15 cellular contexts compared by ENCODE assay signal in genomic region chr1:147245586-147246021, GRCh38. TPM values are rescaled to one million over a fixed set of nuclear protein-coding genes. Genes with fewer than 3 reads are reported as not detected.
DNase-seq lines count a peak whose midpoint lies in the region; TF ChIP-seq lines count a peak whose summit lies in the region.
"Had no signal": no experiment of that assay in that cellular context is flagged by ENCODE, and none has a peak within 500 bp of the region (broad histone marks: within the 10 kb centered on the region; RNA-seq: fewer than 3 reads in every experiment).

No MANE protein-coding gene starts in this region.

- H3K36me3 ChIP-seq in neural progenitor cell = peaks cover 8% of the 10 kb centered on the region
- H3K36me3 ChIP-seq: thyroid gland had no signal

- no peaks in the 10 kb centered on the region for H3K9me3 Mint-ChIP-seq in activated naive CD4-positive, alpha-beta T cell treated with anti-CD3 and anti-CD28 coated beads, Interleukin-2, amount 50 U/mL, for 24 hours
- no peaks in the 10 kb centered on the region for H3K9me3 Mint-ChIP-seq in activated naive CD4-positive, alpha-beta T cell treated with anti-CD3 and anti-CD28 coated beads for 36 hours
- no peaks in the 10 kb centered on the region for H3K9me3 Mint-ChIP-seq in activated naive CD8-positive, alpha-beta T cell (ENCODE audit: low read depth)
- H3K9me3 Mint-ChIP-seq in stimulated activated naive CD8-positive, alpha-beta T cell treated with anti-CD3 and anti-CD28 coated beads, Interleukin-15, Interleukin-2, amounts not matched to agents 100 ng/mL and 50 ng/mL, for 24 hours = no peaks in the 10 kb centered on the region
- H3K9me3 Mint-ChIP-seq in neural progenitor cell (peaks cover 23% of the 10 kb centered on the region), osteocyte (ENCODE audit: unreplicated experiment) (no peaks in the 10 kb centered on the region)
- H3K9me3 Mint-ChIP-seq: naive thymus-derived CD8-positive, alpha-beta T cell had no signal

- H4K20me1 ChIP-seq in neural progenitor cell (ENCODE audit: low read depth) = peaks cover 24% of the 10 kb centered on the region

- no peak overlapping the region for H3K27ac Mint-ChIP-seq in activated naive CD4-positive, alpha-beta T cell treated with anti-CD3 and anti-CD28 coated beads, Interleukin-2, amount 50 U/mL, for 24 hours
- H3K27ac Mint-ChIP-seq in activated naive CD4-positive, alpha-beta T cell treated with anti-CD3 and anti-CD28 coated beads for 36 hours = no peak overlapping the region
- H3K27ac Mint-ChIP-seq in activated naive CD8-positive, alpha-beta T cell = no peak overlapping the region
- H3K27ac Mint-ChIP-seq in stimulated activated naive CD8-positive, alpha-beta T cell treated with anti-CD3 and anti-CD28 coated beads, Interleukin-15, Interleukin-2, amounts not matched to agents 100 ng/mL and 50 ng/mL, for 24 hours = peak overlapping the region; percentile 22
- H3K27ac Mint-ChIP-seq in neural progenitor cell (no peak overlapping the region), osteocyte (ENCODE audit: unreplicated experiment) (no peak overlapping the region)

- peaks cover 77% of the 10 kb centered on the region for H3K79me2 ChIP-seq in neural progenitor cell (ENCODE audit: low read depth)

- H3K4me3 Mint-ChIP-seq in activated naive CD4-positive, alpha-beta T cell treated with anti-CD3 and anti-CD28 coated beads, Interleukin-2, amount 50 U/mL, for 24 hours = peak overlapping the region; percentile 0
- H3K4me3 Mint-ChIP-seq in activated naive CD4-positive, alpha-beta T cell treated with anti-CD3 and anti-CD28 coated beads for 36 hours = no peak overlapping the region
- H3K4me3 Mint-ChIP-seq in activated naive CD8-positive, alpha-beta T cell = peak overlapping the region; percentile 8
- H3K4me3 Mint-ChIP-seq in stimulated activated naive CD8-positive, alpha-beta T cell treated with anti-CD3 and anti-CD28 coated beads, Interleukin-15, Interleukin-2, amounts not matched to agents 100 ng/mL and 50 ng/mL, for 24 hours = peak overlapping the region; percentile 62
- H3K4me3 Mint-ChIP-seq in neural progenitor cell (no peak overlapping the region), osteocyte (ENCODE audit: unreplicated experiment) (no peak overlapping the region)

- peaks cover 19% of the 10 kb centered on the region for H3F3A ChIP-seq in neural progenitor cell (ENCODE audit: low read depth)

- H3K9ac ChIP-seq in neural progenitor cell = no peak overlapping the region

- peaks cover 33% of the 10 kb centered on the region for H3K4me1 ChIP-seq in neural progenitor cell

- H3K4me2 ChIP-seq in neural progenitor cell = no peak overlapping the region

- no peaks in the 10 kb centered on the region for H3K9me3 ChIP-seq in neural progenitor cell (ENCODE audit: low read depth)
- H3K9me3 ChIP-seq: thyroid gland had no signal

- TF ChIP-seq POLR2A in NB4 (IDR thresholded peaks at IDR 0.05; ENCODE audit: extremely low read depth, insufficient read length) = no peak

- peaks cover 7% of the 10 kb centered on the region for H3K36me3 Mint-ChIP-seq in activated naive CD4-positive, alpha-beta T cell treated with anti-CD3 and anti-CD28 coated beads, Interleukin-2, amount 50 U/mL, for 24 hours
- H3K36me3 Mint-ChIP-seq in activated naive CD4-positive, alpha-beta T cell treated with anti-CD3 and anti-CD28 coated beads for 36 hours (ENCODE audit: low read depth) = peaks cover 11% of the 10 kb centered on the region
- peaks cover 14% of the 10 kb centered on the region for H3K36me3 Mint-ChIP-seq in activated naive CD8-positive, alpha-beta T cell
- H3K36me3 Mint-ChIP-seq in stimulated activated naive CD8-positive, alpha-beta T cell treated with anti-CD3 and anti-CD28 coated beads, Interleukin-15, Interleukin-2, amounts not matched to agents 100 ng/mL and 50 ng/mL, for 24 hours (ENCODE audit: low read depth) = peaks cover 27% of the 10 kb centered on the region
- H3K36me3 Mint-ChIP-seq in neural progenitor cell (peaks cover 23% of the 10 kb centered on the region), osteocyte (ENCODE audit: unreplicated experiment) (peaks cover 2% of the 10 kb centered on the region)
- H3K36me3 Mint-ChIP-seq: naive thymus-derived CD8-positive, alpha-beta T cell had no signal

- intact Hi-C loops in activated naive CD4-positive, alpha-beta T cell treated with anti-CD3 and anti-CD28 coated beads for 36 hours (cut with micrococcal nuclease) = no loop called here

- TF ChIP-seq CTCF in NB4 (IDR thresholded peaks at IDR 0.05; ENCODE audit: low read depth, low read length) (no peak), neural progenitor cell (IDR thresholded peaks at IDR 0.05) (no peak), osteocyte (IDR thresholded peaks at IDR 0.05) (no peak)

- H3K27ac ChIP-seq in neural progenitor cell = no peak overlapping the region
- H3K27ac ChIP-seq: thyroid gland had no signal

- no peaks in the 10 kb centered on the region for H3K27me3 Mint-ChIP-seq in activated naive CD4-positive, alpha-beta T cell treated with anti-CD3 and anti-CD28 coated beads, Interleukin-2, amount 50 U/mL, for 24 hours
- H3K27me3 Mint-ChIP-seq in activated naive CD4-positive, alpha-beta T cell treated with anti-CD3 and anti-CD28 coated beads for 36 hours (ENCODE audit: low read depth) = no peaks in the 10 kb centered on the region
- H3K27me3 Mint-ChIP-seq in activated naive CD8-positive, alpha-beta T cell = no peaks in the 10 kb centered on the region
- no peaks in the 10 kb centered on the region for H3K27me3 Mint-ChIP-seq in stimulated activated naive CD8-positive, alpha-beta T cell treated with anti-CD3 and anti-CD28 coated beads, Interleukin-15, Interleukin-2, amounts not matched to agents 100 ng/mL and 50 ng/mL, for 24 hours
- H3K27me3 Mint-ChIP-seq in neural progenitor cell (ENCODE audit: insufficient read depth, low read depth) = peaks cover 2% of the 10 kb centered on the region
- no peaks in the 10 kb centered on the region for H3K27me3 Mint-ChIP-seq in osteocyte (ENCODE audit: unreplicated experiment)
- H3K27me3 Mint-ChIP-seq: naive thymus-derived CD8-positive, alpha-beta T cell had no signal

- CTCF ChIA-PET in activated naive CD4-positive, alpha-beta T cell treated with anti-CD3 and anti-CD28 coated beads for 36 hours (lab: Charles Lee) = interaction anchor here (1.4 kb wide), 1 partner anchor 58 kb away, joined by 4 read pairs; no protein-coding TSS in a partner anchor

- DNase-seq in activated naive CD4-positive, alpha-beta T cell treated with anti-CD3 and anti-CD28 coated beads for 36 hours = no peak
- peak; percentile 68 for DNase-seq in NB4 (ENCODE audit: low read depth)
- DNase-seq in neural progenitor cell (ENCODE audit: low spot score) = no peak
- DNase-seq in NCI-H1105 treated with DMSO at 0.1 percent for 48 hours (lab: John Stamatoyannopoulos, UW) = no peak
- no peak for DNase-seq in osteocyte (ENCODE audit: extremely low spot score, unreplicated experiment)
- DNase-seq: activated T-cell treated with anti-CD3 and anti-CD28 coated beads, Interleukin-2, amount 50 U/mL, for 1 hour; naive thymus-derived CD8-positive, alpha-beta T cell; NCI-H1417; NCI-H345; stimulated activated CD4-positive, alpha-beta T cell treated with anti-CD3 and anti-CD28 coated beads, Interleukin-2, amount 100 ng/mL, for 24 hours; thyroid gland had no signal

- peaks cover 65% of the 10 kb centered on the region for H3K4me1 Mint-ChIP-seq in activated naive CD4-positive, alpha-beta T cell treated with anti-CD3 and anti-CD28 coated beads, Interleukin-2, amount 50 U/mL, for 24 hours
- peaks cover 52% of the 10 kb centered on the region for H3K4me1 Mint-ChIP-seq in activated naive CD4-positive, alpha-beta T cell treated with anti-CD3 and anti-CD28 coated beads for 36 hours (ENCODE audit: low read depth)
- H3K4me1 Mint-ChIP-seq in activated naive CD8-positive, alpha-beta T cell (ENCODE audit: low read depth) = peaks cover 68% of the 10 kb centered on the region
- peaks cover 75% of the 10 kb centered on the region for H3K4me1 Mint-ChIP-seq in stimulated activated naive CD8-positive, alpha-beta T cell treated with anti-CD3 and anti-CD28 coated beads, Interleukin-15, Interleukin-2, amounts not matched to agents 100 ng/mL and 50 ng/mL, for 24 hours (ENCODE audit: low read depth)
- peaks cover 23% of the 10 kb centered on the region for H3K4me1 Mint-ChIP-seq in neural progenitor cell
- H3K4me1 Mint-ChIP-seq in osteocyte (ENCODE audit: unreplicated experiment) = peaks cover 20% of the 10 kb centered on the region

- H3K4me3 ChIP-seq in NB4 (ENCODE audit: low read depth, low read length) = peak overlapping the region; percentile 82
- no peak overlapping the region for H3K4me3 ChIP-seq in neural progenitor cell
- H3K4me3 ChIP-seq: lung, thyroid gland had no signal

- H2AFZ ChIP-seq in neural progenitor cell (replicated peaks) = no peak overlapping the region

- peaks cover 9% of the 10 kb centered on the region for H3K27me3 ChIP-seq in neural progenitor cell
- H3K27me3 ChIP-seq: thyroid gland had no signal

RNA-seq across cellular contexts. Expression of gene CHD1L, which starts 3.1 kb away (rescaled TPM):
- 10 to 100 TPM; 54.8 to 56.8 TPM for total RNA-seq in activated naive CD4-positive, alpha-beta T cell treated with anti-CD3 and anti-CD28 coated beads for 36 hours
- 88.5 and 118 TPM in 2 replicates for total RNA-seq in neural progenitor cell (ENCODE audit: low replicate concordance)
- 30.3 and 32.4 TPM in 2 replicates for total RNA-seq in osteocyte

RNA-seq across cellular contexts. Expression of gene FMO5, which starts 20.5 kb away (rescaled TPM):
- total RNA-seq in activated naive CD4-positive, alpha-beta T cell treated with anti-CD3 and anti-CD28 coated beads for 36 hours = under 1 TPM in 1 of 2 experiments, not detected in 1; 0.14 TPM
- total RNA-seq in neural progenitor cell (ENCODE audit: low replicate concordance) (0.28 and 0.82 TPM in 2 replicates), osteocyte (1.8 and 2.2 TPM in 2 replicates)

Comparison
In these comparisons a context has a peak if more than half of its experiments do, and no peak if none do; other contexts are left out.
1. H3K4me3 Mint-ChIP-seq: peak in activated naive CD4-positive, alpha-beta T cell treated with anti-CD3 and anti-CD28 coated beads, Interleukin-2, amount 50 U/mL, for 24 hours (single experiment), activated naive CD8-positive, alpha-beta T cell (single experiment) and stimulated activated naive CD8-positive, alpha-beta T cell treated with anti-CD3 and anti-CD28 coated beads, Interleukin-15, Interleukin-2, amounts not matched to agents 100 ng/mL and 50 ng/mL, for 24 hours (single experiment); none in activated naive CD4-positive, alpha-beta T cell treated with anti-CD3 and anti-CD28 coated beads for 36 hours (single experiment), neural progenitor cell (single experiment) and osteocyte (single experiment).